Comparison of ENCODE assay signal across 8 cellular contexts in the genomic region with DNA sequence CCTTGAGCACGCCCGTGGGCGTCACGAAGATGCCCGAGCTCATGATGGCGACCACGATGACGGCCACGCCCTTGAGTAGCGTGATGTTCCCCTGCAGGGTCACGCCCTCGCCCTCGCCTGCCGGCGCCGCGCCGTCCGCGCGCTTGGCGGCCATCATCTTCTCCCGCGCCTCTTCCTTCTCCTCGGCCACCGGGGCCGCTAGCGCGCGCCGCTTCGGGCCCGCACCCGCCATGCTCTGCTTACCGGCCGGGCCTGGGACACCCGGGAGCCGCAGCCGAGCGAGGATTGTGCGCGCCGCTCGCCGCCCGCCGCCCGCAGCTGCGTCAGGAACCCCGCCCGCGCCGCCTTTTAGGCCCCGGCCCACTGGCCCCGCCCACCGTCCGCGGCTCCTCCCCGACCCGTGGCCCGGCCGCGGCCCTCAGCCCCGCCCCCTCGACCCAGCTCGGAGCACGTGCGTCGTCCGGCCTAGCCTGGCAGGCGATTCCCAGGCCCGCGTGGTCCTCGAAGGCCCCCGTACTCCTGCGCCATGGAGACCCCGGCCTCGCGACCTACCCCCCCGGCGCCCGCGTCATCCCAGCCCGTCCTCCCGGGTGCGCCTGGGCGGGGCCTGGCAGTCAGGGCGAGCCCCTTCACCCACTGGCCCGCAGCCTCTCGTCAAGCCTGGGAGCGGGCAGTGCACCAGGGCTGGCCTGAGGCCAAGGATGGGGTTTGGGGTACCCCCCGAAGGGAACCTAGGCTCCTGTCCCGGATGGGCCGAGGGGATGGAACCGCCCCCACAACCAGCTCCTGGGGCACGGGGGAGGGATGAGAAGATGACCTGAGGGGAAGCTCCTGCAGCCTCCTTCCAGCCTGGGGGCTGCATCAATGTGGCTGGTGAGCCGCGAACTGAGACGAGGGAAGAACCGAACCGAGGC.
DNase-seq lines count a peak whose midpoint lies in the region; ATAC-seq and TF ChIP-seq lines count a peak whose summit lies in the region.
"Not testable (repeated sequence)": the region's sequence is repeated elsewhere in the genome, so short reads cannot be mapped to it uniquely, and the experiment has no call there.

No MANE protein-coding gene starts in this region.

- peaks cover 21 to 26% (median 23%) of the 10 kb centered on the region in 7 donors for H3K4me1 Mint-ChIP-seq in naive thymus-derived CD4-positive, alpha-beta T cell
- peaks cover 36% of the 10 kb centered on the region for H3K4me1 Mint-ChIP-seq in stimulated activated memory B cell treated with anti-CD40 and anti-IgM and Interleukin-4, amounts not matched to agents 10 μg/mL and 1 μg/mL and 100 μg/mL, for 72 hours

- H3K27me3 Mint-ChIP-seq in naive thymus-derived CD4-positive, alpha-beta T cell; stimulated activated memory B cell treated with anti-CD40 and anti-IgM and Interleukin-4, amounts not matched to agents 10 μg/mL and 1 μg/mL and 100 μg/mL, for 72 hours: not testable (repeated sequence)

- H3K4me1 ChIP-seq in DOHH2 (ENCODE audit: control insufficient read depth, low read length) (peaks cover 27% of the 10 kb centered on the region), GM23248 (ENCODE audit: insufficient read depth) (peaks cover 28% of the 10 kb centered on the region)
- H3K4me1 ChIP-seq in fibroblast of lung (ENCODE audit: control insufficient read depth, extremely low read depth, insufficient read depth, low read length); naive thymus-derived CD4-positive, alpha-beta T cell (ENCODE audit: control insufficient read depth in 2 of 2, insufficient read depth in 2 of 2, low read length in 2 of 2): not testable (repeated sequence)

- in situ Hi-C loops in GM23248 (cut with MboI) = not testable (repeated sequence)

- DNase-seq in GM23248 (peak; percentile 99), RKO (ENCODE audit: low spot score) (peak; percentile 92), fibroblast of lung (ENCODE audit: low read depth in 2 of 2) (peak; percentile 88 to 94)
- peak; percentile 92 to 98 for DNase-seq in activated T-helper 1 cell treated with anti-CD3 and anti-CD28 coated beads, Interleukin-2, amount 50 U/mL, for 16 hours (ENCODE audit: low read depth in 1 of 2, low spot score in 1 of 2)
- DNase-seq in naive thymus-derived CD4-positive, alpha-beta T cell = peak; percentile 93 to 100 (median 98)

- H3K27ac ChIP-seq in DOHH2 (ENCODE audit: low read depth, low read length) (peak overlapping the region; percentile 86; the same call in 1 of the 2 replicates), GM23248 (peak overlapping the region; percentile 89), KOPT-K1 (ENCODE audit: low read depth, low read length, poor library complexity, severe bottlenecking) (peak overlapping the region; percentile 88), fibroblast of lung (ENCODE audit: insufficient read depth, low read length) (peak overlapping the region; percentile 90)
- H3K27ac ChIP-seq in naive thymus-derived CD4-positive, alpha-beta T cell (ENCODE audit: low read depth, low read length) = peak overlapping the region; percentile 99

- CTCF ChIA-PET in naive thymus-derived CD4-positive, alpha-beta T cell (lab: Charles Lee) = not testable (repeated sequence)

- peak; percentile 90 for ATAC-seq in naive thymus-derived CD4-positive, alpha-beta T cell
- ATAC-seq in stimulated activated memory B cell treated with anti-CD40 and anti-IgM and Interleukin-4, amounts not matched to agents 10 μg/mL and 1 μg/mL and 100 μg/mL, for 72 hours = peak; percentile 89

- H3K27ac Mint-ChIP-seq in naive thymus-derived CD4-positive, alpha-beta T cell = peak overlapping the region; percentile 97 to 99 (median 98)
- peak overlapping the region; percentile 100 for H3K27ac Mint-ChIP-seq in stimulated activated memory B cell treated with anti-CD40 and anti-IgM and Interleukin-4, amounts not matched to agents 10 μg/mL and 1 μg/mL and 100 μg/mL, for 72 hours

- peak overlapping the region; percentile 57 for H2AFZ ChIP-seq in GM23248
- H2AFZ ChIP-seq in fibroblast of lung (ENCODE audit: low read length) = peak overlapping the region; percentile 73

- TF ChIP-seq CTCF in DOHH2 (IDR thresholded peaks at IDR 0.05; ENCODE audit: low read depth, low read length, poor library complexity, severe bottlenecking); fibroblast of lung (conservative IDR thresholded peaks at IDR 0.05 in 1 of 2, IDR thresholded peaks at IDR 0.05 in 1 of 2; ENCODE audit: low read depth in 1 of 2, low read length in 2 of 2): not testable (repeated sequence)

- H3K9me3 Mint-ChIP-seq in naive thymus-derived CD4-positive, alpha-beta T cell; stimulated activated memory B cell treated with anti-CD40 and anti-IgM and Interleukin-4, amounts not matched to agents 10 μg/mL and 1 μg/mL and 100 μg/mL, for 72 hours: not testable (repeated sequence)

- H3K4me2 ChIP-seq in DOHH2 (ENCODE audit: low read length) (peak overlapping the region; percentile 100), GM23248 (ENCODE audit: unreplicated experiment) (peak overlapping the region; percentile 33), fibroblast of lung (ENCODE audit: extremely low read depth, insufficient read depth, low read length) (peak overlapping the region; percentile 25)

- H3K27me3 ChIP-seq in DOHH2 (ENCODE audit: control insufficient read depth, low read length); GM23248 (replicated peaks; ENCODE audit: insufficient read depth); fibroblast of lung (ENCODE audit: control insufficient read depth, insufficient read depth, low read length); naive thymus-derived CD4-positive, alpha-beta T cell (ENCODE audit: control insufficient read depth in 2 of 2, insufficient read depth in 2 of 2, low read length in 2 of 2): not testable (repeated sequence)

- H3K36me3 ChIP-seq in DOHH2 (ENCODE audit: control insufficient read depth, low read length) = peaks cover 20% of the 10 kb centered on the region
- not testable (repeated sequence) for H3K36me3 ChIP-seq in GM23248 (ENCODE audit: low read depth); fibroblast of lung (ENCODE audit: control insufficient read depth, insufficient read depth, low read length); naive thymus-derived CD4-positive, alpha-beta T cell (ENCODE audit: control insufficient read depth in 2 of 3, insufficient read depth in 3 of 3, low read length in 3 of 3)
- peaks cover 11% of the 10 kb centered on the region for H3K36me3 ChIP-seq in KOPT-K1 (ENCODE audit: insufficient read depth, low read length)

- WGBS in GM23248 (ENCODE audit: low coverage in 1 of 2, low lambda C conversion rate in 2 of 2, missing lambda C conversion rate in 2 of 2), 2 experiments = 4 to 5% methylated on average over 77 to 101 of the region's 101 CpGs

- H4K20me1 ChIP-seq in DOHH2 (ENCODE audit: control insufficient read depth, insufficient read depth, low read depth, low read length); fibroblast of lung (ENCODE audit: control insufficient read depth, extremely low read depth, insufficient read depth, low read length): not testable (repeated sequence)
- H4K20me1 ChIP-seq in GM23248 (ENCODE audit: insufficient read depth) = peaks cover 12% of the 10 kb centered on the region; the same call in 1 of the 2 replicates

- H3K36me3 Mint-ChIP-seq in naive thymus-derived CD4-positive, alpha-beta T cell = peaks cover 0 to 17% (median 0%) of the 10 kb centered on the region in 5 donors
- peaks cover 25% of the 10 kb centered on the region for H3K36me3 Mint-ChIP-seq in stimulated activated memory B cell treated with anti-CD40 and anti-IgM and Interleukin-4, amounts not matched to agents 10 μg/mL and 1 μg/mL and 100 μg/mL, for 72 hours

- not testable (repeated sequence) for H3F3A ChIP-seq in DOHH2 (ENCODE audit: control insufficient read depth, insufficient read depth)
- H3F3A ChIP-seq in GM23248 (ENCODE audit: insufficient read depth) = peaks cover 49% of the 10 kb centered on the region

- POLR2A ChIA-PET in naive thymus-derived CD4-positive, alpha-beta T cell (lab: Charles Lee) = interaction anchor here (1.3 to 2.1 kb wide), 2 partner anchors 13 to 78 kb away, joined by 7 to 8 read pairs; no protein-coding TSS in a partner anchor

- H3K9me2 ChIP-seq in DOHH2 (replicated peaks; ENCODE audit: control insufficient read depth, low read length); GM23248 (ENCODE audit: insufficient read depth): not testable (repeated sequence)

- H3K9ac ChIP-seq in GM23248 (peak overlapping the region; percentile 98), fibroblast of lung (ENCODE audit: insufficient read depth, low read length) (peak overlapping the region; percentile 92)

- intact Hi-C loops in naive thymus-derived CD4-positive, alpha-beta T cell (cut with micrococcal nuclease) = loop anchor here (1.0 to 10.0 kb wide), 7 partner anchors 34 to 854 kb away; a partner anchor contains a TSS

- peak overlapping the region; percentile 91 to 99 (median 96) for H3K4me3 Mint-ChIP-seq in naive thymus-derived CD4-positive, alpha-beta T cell
- H3K4me3 Mint-ChIP-seq in stimulated activated memory B cell treated with anti-CD40 and anti-IgM and Interleukin-4, amounts not matched to agents 10 μg/mL and 1 μg/mL and 100 μg/mL, for 72 hours = peak overlapping the region; percentile 97

- H3K9me3 ChIP-seq in DOHH2 (ENCODE audit: control insufficient read depth, insufficient read depth, low read length); GM23248 (ENCODE audit: low read depth); KOPT-K1 (ENCODE audit: insufficient read depth, low read length, poor library complexity, severe bottlenecking); fibroblast of lung (ENCODE audit: control insufficient read depth, insufficient read depth, low read depth, low read length); naive thymus-derived CD4-positive, alpha-beta T cell (ENCODE audit: control insufficient read depth in 2 of 3, low read length in 3 of 3): not testable (repeated sequence)

- H3K4me3 ChIP-seq in DOHH2 (ENCODE audit: low read length) = peak overlapping the region; percentile 98
- H3K4me3 ChIP-seq in GM23248 = peak overlapping the region; percentile 74
- peak overlapping the region; percentile 64 to 74 (median 70) for H3K4me3 ChIP-seq in fibroblast of lung (replicated peaks in 1 of 4; ENCODE audit: control extremely low read depth in 1 of 4, insufficient read depth in 1 of 4, low read depth in 3 of 4, low read length in 4 of 4)
- H3K4me3 ChIP-seq in naive thymus-derived CD4-positive, alpha-beta T cell (ENCODE audit: low read length) = peak overlapping the region; percentile 86

- H3K79me2 ChIP-seq in DOHH2 (ENCODE audit: control insufficient read depth, low read length) = peaks cover 45% of the 10 kb centered on the region
- peaks cover 42% of the 10 kb centered on the region for H3K79me2 ChIP-seq in GM23248 (ENCODE audit: insufficient read depth)
- H3K79me2 ChIP-seq in fibroblast of lung (ENCODE audit: control insufficient read depth, insufficient read depth, low read length) = peaks cover 29% of the 10 kb centered on the region

Comparison
In these comparisons a context has a peak if more than half of its experiments do, and no peak if none do; other contexts are left out.
1. Peak in every context shown above with its lines: DNase-seq, ATAC-seq, H3K4me3 ChIP-seq and H3K27ac ChIP-seq.
2. H3K4me2 ChIP-seq: peak in every context shown above with its lines; median percentile 100 in DOHH2; 33 in GM23248; 25 in fibroblast of lung.